19 cellular contexts compared by ENCODE assay signal in the genomic region with DNA sequence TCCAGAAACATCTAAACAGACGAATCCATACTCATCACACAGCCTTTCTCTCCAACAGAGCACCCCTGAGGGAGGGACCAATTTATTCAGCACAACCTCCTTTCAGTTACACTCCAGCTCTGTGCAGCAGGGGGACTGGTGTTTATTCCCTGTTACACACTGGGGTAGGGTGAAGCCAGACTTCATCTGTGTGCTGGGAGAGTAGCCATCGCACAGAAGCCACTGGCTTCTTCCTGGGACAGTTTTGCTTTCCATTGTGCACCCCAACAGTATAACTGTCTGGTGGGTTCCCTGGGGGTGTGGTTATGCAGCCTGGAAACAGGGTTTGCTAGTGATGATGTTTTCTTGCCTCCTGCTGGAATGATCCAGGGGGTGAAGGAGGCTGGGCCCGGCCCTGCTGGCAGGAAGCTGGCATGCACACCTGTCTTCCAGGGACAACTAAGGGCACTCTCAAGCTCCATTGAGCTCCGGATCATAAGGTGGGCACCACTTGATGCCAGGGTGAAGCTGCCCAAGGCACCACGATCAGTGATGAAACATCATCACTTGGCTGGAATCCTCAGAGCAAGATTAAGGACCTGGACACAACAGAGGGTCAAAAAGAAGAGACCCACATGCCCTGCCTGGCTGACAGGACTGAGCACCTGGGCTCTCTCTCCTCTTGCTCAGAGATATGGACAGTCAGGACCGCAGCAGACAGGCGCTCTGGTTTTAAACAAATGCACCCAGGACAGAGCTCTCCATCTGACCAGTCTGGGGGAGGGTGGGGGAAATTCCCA.
"Had no signal": no experiment of that assay in that cellular context is flagged by ENCODE, and none has a peak within 500 bp of the region (broad histone marks: within the 10 kb centered on the region; RNA-seq: fewer than 3 reads in every experiment).

No MANE protein-coding gene starts in this region.

- H3K4me3 ChIP-seq: lung, psoas muscle, right lobe of liver, thyroid gland had no signal

- H3K9me3 ChIP-seq: psoas muscle, right lobe of liver, thyroid gland had no signal

- H3K36me3 ChIP-seq: right lobe of liver, thyroid gland had no signal

- FAIRE-seq: bronchial epithelial cell, islet of Langerhans, small intestine had no signal

- ATAC-seq: effector memory CD8-positive, alpha-beta T cell; foreskin keratinocyte; psoas muscle; right lobe of liver had no signal

- H3K27ac ChIP-seq: epithelial cell of prostate, foreskin keratinocyte, psoas muscle, right lobe of liver, thyroid gland had no signal

- DNase-seq: activated CD4-positive, alpha-beta T cell treated with anti-CD3 and anti-CD28 coated beads, Interleukin-2, amount 50 U/mL, for 1 hour; activated CD4-positive, CD25-positive, alpha-beta regulatory T cell treated with anti-CD3 and anti-CD28 coated beads, Interleukin-2, amount 50 U/mL, for 72 hours; activated T-cell treated with anti-CD3 and anti-CD28 coated beads for 4 hours; dermis blood vessel endothelial cell; effector memory CD8-positive, alpha-beta T cell; foreskin keratinocyte; glutamatergic neuron; hippocampal formation; occipital lobe; psoas muscle; right lobe of liver; small intestine; stimulated activated CD8-positive, alpha-beta memory T cell treated with anti-CD3 and anti-CD28 coated beads, Interleukin-4, amount 100 ng/mL, for 48 hours; stimulated activated naive CD4-positive, alpha-beta T cell; thyroid gland had no signal

- H3K27me3 ChIP-seq: foreskin keratinocyte, right lobe of liver, thyroid gland had no signal

- H3K4me1 ChIP-seq: foreskin keratinocyte, psoas muscle, right lobe of liver, thyroid gland had no signal
